14 cellular contexts compared by ENCODE assay signal in the genomic region with DNA sequence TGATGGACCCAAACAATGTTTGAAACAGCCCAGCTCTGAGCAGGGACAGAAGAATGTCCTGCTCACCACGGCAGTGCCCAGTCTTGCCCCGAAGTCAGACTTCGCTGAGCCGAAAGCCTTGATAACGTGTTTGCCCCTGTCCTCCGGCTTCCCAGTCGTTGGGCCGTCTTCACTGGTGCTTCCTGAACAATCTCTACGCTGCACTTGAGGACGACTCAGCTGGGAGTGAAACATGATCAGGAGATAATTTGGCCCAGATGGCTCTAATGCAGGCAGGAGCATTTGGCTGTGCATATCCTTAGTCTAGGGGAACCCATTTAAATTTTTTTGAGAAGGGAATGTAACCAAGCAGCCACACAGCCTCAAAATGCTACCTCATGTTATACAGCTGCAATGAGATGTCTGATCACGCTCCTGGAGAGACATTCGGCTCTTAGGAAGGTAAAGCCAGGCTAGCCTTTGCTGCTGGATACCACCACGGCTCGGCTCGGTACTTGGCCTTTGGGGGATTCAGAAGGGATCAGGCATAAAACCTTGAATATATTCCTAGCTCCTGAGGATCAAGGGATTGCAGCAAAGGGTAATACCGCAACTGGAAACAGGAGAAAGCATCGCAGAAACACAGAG. TPM values are rescaled to one million over a fixed set of nuclear protein-coding genes. Genes with fewer than 3 reads are reported as not detected.
DNase-seq lines count a peak whose midpoint lies in the region; ATAC-seq, FAIRE-seq and TF ChIP-seq lines count a peak whose summit lies in the region.
"Had no signal": no experiment of that assay in that cellular context is flagged by ENCODE, and none has a peak within 500 bp of the region (broad histone marks: within the 10 kb centered on the region; RNA-seq: fewer than 3 reads in every experiment).

No MANE protein-coding gene starts in this region.

- H3K27ac ChIP-seq in astrocyte (ENCODE audit: low read depth, low read length) (no peak overlapping the region), mesendoderm (ENCODE audit: low read depth, low read length) (no peak overlapping the region)
- H3K27ac ChIP-seq: lower lobe of right lung had no signal

- H3K4me1 Mint-ChIP-seq in astrocyte (ENCODE audit: low read depth, unreplicated experiment), result peaks cover 13% of the 10 kb centered on the region
- peaks cover 11% of the 10 kb centered on the region for H3K4me1 Mint-ChIP-seq in activated naive CD4-positive, alpha-beta T cell treated with anti-CD3 and anti-CD28 coated beads, Interleukin-2, amount 10 ng/mL, durations not matched to agents 7 days and 5 days
- H3K4me1 Mint-ChIP-seq in activated CD4-positive, alpha-beta memory T cell treated with anti-CD3 and anti-CD28 coated beads for 36 hours (ENCODE audit: low read depth), result peaks cover 7% of the 10 kb centered on the region

- H3K36me3 Mint-ChIP-seq in astrocyte (ENCODE audit: low read depth, unreplicated experiment), result no peaks in the 10 kb centered on the region
- no peaks in the 10 kb centered on the region for H3K36me3 Mint-ChIP-seq in activated naive CD4-positive, alpha-beta T cell treated with anti-CD3 and anti-CD28 coated beads, Interleukin-2, amount 10 ng/mL, durations not matched to agents 7 days and 5 days
- H3K36me3 Mint-ChIP-seq in activated CD4-positive, alpha-beta memory T cell treated with anti-CD3 and anti-CD28 coated beads for 36 hours, result no peaks in the 10 kb centered on the region
- H3K36me3 Mint-ChIP-seq: CD4-positive, CD25-positive, alpha-beta regulatory T cell had no signal

- no CpG with 5 or more reads among the region's 17 CpGs for WGBS in mesendoderm (ENCODE audit: extremely low coverage, insufficient coverage, low lambda C conversion rate)

- peaks cover 3% of the 10 kb centered on the region for H3K27me3 Mint-ChIP-seq in astrocyte (ENCODE audit: low read depth, unreplicated experiment)
- H3K27me3 Mint-ChIP-seq in activated naive CD4-positive, alpha-beta T cell treated with anti-CD3 and anti-CD28 coated beads, Interleukin-2, amount 10 ng/mL, durations not matched to agents 7 days and 5 days, result no peaks in the 10 kb centered on the region
- no peaks in the 10 kb centered on the region for H3K27me3 Mint-ChIP-seq in activated CD4-positive, alpha-beta memory T cell treated with anti-CD3 and anti-CD28 coated beads for 36 hours

- no peaks in the 10 kb centered on the region for H3K9me3 Mint-ChIP-seq in astrocyte (ENCODE audit: unreplicated experiment)
- H3K9me3 Mint-ChIP-seq in activated naive CD4-positive, alpha-beta T cell treated with anti-CD3 and anti-CD28 coated beads, Interleukin-2, amount 10 ng/mL, durations not matched to agents 7 days and 5 days, result no peaks in the 10 kb centered on the region
- H3K9me3 Mint-ChIP-seq in activated CD4-positive, alpha-beta memory T cell treated with anti-CD3 and anti-CD28 coated beads for 36 hours, result no peaks in the 10 kb centered on the region
- H3K9me3 Mint-ChIP-seq: CD4-positive, CD25-positive, alpha-beta regulatory T cell had no signal

- no peak overlapping the region for H2BK120ac ChIP-seq in mesendoderm (ENCODE audit: low read depth, low read length)

- no peak for FAIRE-seq in astrocyte (lab: Jason Lieb, UNC)
- FAIRE-seq: RCC 7860 had no signal

- H3K18ac ChIP-seq in mesendoderm (ENCODE audit: low read length), result no peak overlapping the region

- POLR2A ChIA-PET in BJ (lab: Charles Lee), result interaction anchor here (0.6 kb wide), 1 partner anchor 57 kb away, joined by 3 read pairs; no protein-coding TSS in a partner anchor
- POLR2A ChIA-PET in activated CD4-positive, alpha-beta memory T cell treated with anti-CD3 and anti-CD28 coated beads for 36 hours (lab: Charles Lee), result no interaction called here

- H3K27me3 ChIP-seq in BJ (ENCODE audit: control insufficient read depth, insufficient read depth, low read length) (no peaks in the 10 kb centered on the region), astrocyte (ENCODE audit: insufficient read depth, low read length) (no peaks in the 10 kb centered on the region), mesendoderm (ENCODE audit: insufficient read depth, low read length, poor library complexity) (no peaks in the 10 kb centered on the region), H7 (ENCODE audit: control insufficient read depth, insufficient read depth, low read length) (no peaks in the 10 kb centered on the region)

- peak overlapping the region; percentile 21 for H2AFZ ChIP-seq in astrocyte (ENCODE audit: low read depth, low read length)

- no peak overlapping the region for H3K56ac ChIP-seq in mesendoderm (ENCODE audit: low read length)

- DNase-seq in BJ (ENCODE audit: low read depth) (peak; percentile 56), NCI-H128 (lab: John Stamatoyannopoulos, UW; ENCODE audit: unreplicated experiment) (peak; percentile 23), astrocyte (ENCODE audit: low read depth) (no peak), mesendoderm (peak; percentile 16), H7 (no peak)
- DNase-seq in activated naive CD4-positive, alpha-beta T cell treated with anti-CD3 and anti-CD28 coated beads, Interleukin-2, amount 10 ng/mL, durations not matched to agents 7 days and 5 days, result no peak
- DNase-seq in activated CD4-positive, alpha-beta memory T cell treated with anti-CD3 and anti-CD28 coated beads for 36 hours, result no peak
- DNase-seq: CD4-positive, CD25-positive, alpha-beta regulatory T cell; effector CD8-positive, alpha-beta T cell; lower lobe of right lung; NCI-H2081; stimulated activated CD4-positive, alpha-beta T cell treated with anti-CD3 and anti-CD28 coated beads, Interleukin-4, amount 100 ng/mL, for 4 hours had no signal

- H3K79me2 ChIP-seq in astrocyte (ENCODE audit: insufficient read depth, low read length) (no peaks in the 10 kb centered on the region), mesendoderm (ENCODE audit: control insufficient read depth, insufficient read depth, low read length) (no peaks in the 10 kb centered on the region)

- no peak overlapping the region for H4K8ac ChIP-seq in mesendoderm (ENCODE audit: low read depth, low read length)

- H2BK15ac ChIP-seq in mesendoderm (replicated peaks; ENCODE audit: low read depth), result no peak overlapping the region

- peak overlapping the region; percentile 75 for H3K27ac Mint-ChIP-seq in astrocyte (ENCODE audit: unreplicated experiment)
- no peak overlapping the region for H3K27ac Mint-ChIP-seq in activated naive CD4-positive, alpha-beta T cell treated with anti-CD3 and anti-CD28 coated beads, Interleukin-2, amount 10 ng/mL, durations not matched to agents 7 days and 5 days
- no peak overlapping the region for H3K27ac Mint-ChIP-seq in activated CD4-positive, alpha-beta memory T cell treated with anti-CD3 and anti-CD28 coated beads for 36 hours
- H3K27ac Mint-ChIP-seq: CD4-positive, CD25-positive, alpha-beta regulatory T cell had no signal

- no peak overlapping the region for H4K5ac ChIP-seq in mesendoderm (ENCODE audit: low read length)

- H3K4me1 ChIP-seq in astrocyte (ENCODE audit: insufficient read depth, low read length), result peaks cover 6% of the 10 kb centered on the region
- no peaks in the 10 kb centered on the region for H3K4me1 ChIP-seq in mesendoderm (ENCODE audit: control insufficient read depth, low read depth, low read length)
- H3K4me1 ChIP-seq: lower lobe of right lung had no signal

- intact Hi-C loops in activated CD4-positive, alpha-beta memory T cell treated with anti-CD3 and anti-CD28 coated beads for 36 hours (cut with micrococcal nuclease), result no loop called here

- H2AK5ac ChIP-seq in mesendoderm (ENCODE audit: low read length), result no peak overlapping the region

- H3K23ac ChIP-seq in mesendoderm (ENCODE audit: low read length), result no peak overlapping the region

- no peaks in the 10 kb centered on the region for H3K79me1 ChIP-seq in mesendoderm (ENCODE audit: low read length)

- H3K36me3 ChIP-seq in BJ (ENCODE audit: control insufficient read depth, insufficient read depth, low read length) (no peaks in the 10 kb centered on the region), astrocyte (ENCODE audit: insufficient read depth, low read length) (no peaks in the 10 kb centered on the region), mesendoderm (ENCODE audit: control insufficient read depth, insufficient read depth, low read length) (no peaks in the 10 kb centered on the region), H7 (replicated peaks; ENCODE audit: control insufficient read depth, insufficient read depth, low read length) (no peaks in the 10 kb centered on the region)
- H3K36me3 ChIP-seq: lower lobe of right lung had no signal

- no peak for TF ChIP-seq CTCF in BJ (IDR thresholded peaks at IDR 0.05; ENCODE audit: insufficient read depth, low read depth, low read length)
- no peak for TF ChIP-seq CTCF in astrocyte (IDR thresholded peaks at IDR 0.05; ENCODE audit: insufficient read depth, low read depth, low read length)

- no peak overlapping the region for H3K4me3 ChIP-seq in BJ (ENCODE audit: low read depth, low read length)
- no peak overlapping the region for H3K4me3 ChIP-seq in astrocyte (ENCODE audit: insufficient read depth, low read depth, low read length)
- no peak overlapping the region for H3K4me3 ChIP-seq in mesendoderm (ENCODE audit: low read length)
- no peak overlapping the region for H3K4me3 ChIP-seq in H7 (ENCODE audit: insufficient read depth, low read depth, low read length)
- H3K4me3 ChIP-seq: lower lobe of right lung had no signal

- H3K4ac ChIP-seq in mesendoderm (ENCODE audit: low read depth, low read length), result no peak overlapping the region

- no peaks in the 10 kb centered on the region for H3K9me3 ChIP-seq in astrocyte (ENCODE audit: insufficient read depth, low read depth, low read length)
- H3K9me3 ChIP-seq: lower lobe of right lung had no signal

- ATAC-seq in HG02623 (IDR thresholded peaks at IDR 0.05; ENCODE audit: unreplicated experiment), result no peak
- ATAC-seq: lower lobe of right lung had no signal

- H3K4me2 ChIP-seq in astrocyte (ENCODE audit: low read length), result peak overlapping the region; percentile 3
- H3K4me2 ChIP-seq in mesendoderm (ENCODE audit: low read length), result no peak overlapping the region

- H3K9ac ChIP-seq in astrocyte (ENCODE audit: low read length), result no peak overlapping the region
- H3K9ac ChIP-seq in mesendoderm (ENCODE audit: low read length), result no peak overlapping the region

- H4K20me1 ChIP-seq in astrocyte (ENCODE audit: insufficient read depth, low read length), result no peaks in the 10 kb centered on the region

- no peak overlapping the region for H3K4me3 Mint-ChIP-seq in astrocyte (ENCODE audit: unreplicated experiment)
- H3K4me3 Mint-ChIP-seq in activated naive CD4-positive, alpha-beta T cell treated with anti-CD3 and anti-CD28 coated beads, Interleukin-2, amount 10 ng/mL, durations not matched to agents 7 days and 5 days, result no peak overlapping the region
- no peak overlapping the region for H3K4me3 Mint-ChIP-seq in activated CD4-positive, alpha-beta memory T cell treated with anti-CD3 and anti-CD28 coated beads for 36 hours
- H3K4me3 Mint-ChIP-seq: CD4-positive, CD25-positive, alpha-beta regulatory T cell had no signal

- H2BK5ac ChIP-seq in mesendoderm (ENCODE audit: low read length), result no peak overlapping the region

- CTCF ChIA-PET in BJ (lab: Yijun Ruan, JAX), result interaction anchor here (0.8 to 2.1 kb wide), 4 partner anchors 10 to 19 kb away, joined by 3 to 7 read pairs (median 4); no protein-coding TSS in a partner anchor
- CTCF ChIA-PET in activated naive CD4-positive, alpha-beta T cell treated with anti-CD3 and anti-CD28 coated beads, Interleukin-2, amount 10 ng/mL, durations not matched to agents 7 days and 5 days (lab: Charles Lee), result no interaction called here
- CTCF ChIA-PET in activated CD4-positive, alpha-beta memory T cell treated with anti-CD3 and anti-CD28 coated beads for 36 hours (lab: Charles Lee), result interaction anchor here (1.2 kb wide), 1 partner anchor 18 kb away, joined by 4 read pairs; no protein-coding TSS in a partner anchor

RNA-seq across cellular contexts. Expression of gene FECH, which starts 43.6 kb away (rescaled TPM):
- polyA plus RNA-seq in BJ (2011; rRNA removed), result 63.4 and 68.9 TPM in 2 replicates
- polyA minus RNA-seq in BJ (2011; rRNA and poly(A)+ RNA removed), result 18.8 and 28.9 TPM in 2 replicates
- total RNA-seq in astrocyte, result 25.1 and 31.7 TPM in 2 replicates
- 27.2 TPM for polyA plus RNA-seq in mesendoderm (2013, experiment 1 of 2)
- 26.7 TPM for polyA plus RNA-seq in mesendoderm (2013, experiment 2 of 2)
- 30.4 and 33.0 TPM in 2 replicates for total RNA-seq in H7 (2014; rRNA removed; shearing (Covaris generic))
- 10 to 100 TPM; 17.5 to 20.2 TPM for total RNA-seq in activated CD4-positive, alpha-beta memory T cell treated with anti-CD3 and anti-CD28 coated beads for 36 hours

Comparison
In these comparisons a context has a peak if more than half of its experiments do, and no peak if none do; other contexts are left out.
1. DNase-seq: peak in BJ (single experiment), NCI-H128 (single experiment) and mesendoderm (single experiment); none in astrocyte (single experiment), activated naive CD4-positive, alpha-beta T cell treated with anti-CD3 and anti-CD28 coated beads, Interleukin-2, amount 10 ng/mL, durations not matched to agents 7 days and 5 days (single experiment), H7 (single experiment) and activated CD4-positive, alpha-beta memory T cell treated with anti-CD3 and anti-CD28 coated beads for 36 hours (single experiment).